ENCODE assay signal across 26 cellular contexts in genomic region chr1:212483154-212483505, GRCh38. TPM values are rescaled to one million over a fixed set of nuclear protein-coding genes. Genes with fewer than 3 reads are reported as not detected.
DNase-seq lines count a peak whose midpoint lies in the region; ATAC-seq and TF ChIP-seq lines count a peak whose summit lies in the region.
"Had no signal": no experiment of that assay in that cellular context is flagged by ENCODE, and none has a peak within 500 bp of the region (broad histone marks: within the 10 kb centered on the region; RNA-seq: fewer than 3 reads in every experiment).

No MANE protein-coding gene starts in this region.

- no peak overlapping the region for H3K27ac ChIP-seq in mesenchymal stem cell (ENCODE audit: low read length, poor library complexity, severe bottlenecking)
- H3K27ac ChIP-seq in smooth muscle cell (ENCODE audit: low read depth), result peak overlapping the region; percentile 18
- H3K27ac ChIP-seq: skin epidermis, suprapubic skin had no signal

- H3K36me3 ChIP-seq in mesenchymal stem cell (ENCODE audit: control insufficient read depth in 1 of 2, insufficient read depth in 2 of 2, low read depth in 1 of 2, low read length in 2 of 2), result no peaks in the 10 kb centered on the region
- no peaks in the 10 kb centered on the region for H3K36me3 ChIP-seq in smooth muscle cell (ENCODE audit: low read depth)
- H3K36me3 ChIP-seq: suprapubic skin had no signal

- no peak overlapping the region for H4K91ac ChIP-seq in mesenchymal stem cell (ENCODE audit: low read length)

- H3K4me1 Mint-ChIP-seq in chondrocyte (ENCODE audit: low read depth), result peaks cover 63% of the 10 kb centered on the region

- H2BK5ac ChIP-seq in mesenchymal stem cell (ENCODE audit: low read depth, low read length, poor library complexity, severe bottlenecking), result no peak overlapping the region

- H4K20me1 ChIP-seq in smooth muscle cell (ENCODE audit: low read depth), result no peaks in the 10 kb centered on the region

- no peak overlapping the region for H3K4me3 Mint-ChIP-seq in chondrocyte (ENCODE audit: unreplicated experiment)
- H3K4me3 Mint-ChIP-seq: activated CD4-positive, alpha-beta memory T cell treated with anti-CD3 and anti-CD28 coated beads, Interleukin-2, amount 10 ng/mL, durations not matched to agents 7 days and 5 days; activated naive CD8-positive, alpha-beta T cell; CD4-positive, CD25-positive, alpha-beta regulatory T cell; naive thymus-derived CD8-positive, alpha-beta T cell had no signal

- H2BK120ac ChIP-seq in mesenchymal stem cell (ENCODE audit: low read depth, low read length), result no peak overlapping the region

- no peak overlapping the region for H3K4me3 ChIP-seq in mesenchymal stem cell (ENCODE audit: insufficient read depth in 1 of 2, low read depth in 1 of 2, low read length in 2 of 2)
- H3K4me3 ChIP-seq in smooth muscle cell, result no peak overlapping the region
- H3K4me3 ChIP-seq: skin epidermis, suprapubic skin had no signal

- DNase-seq in HK-2 (ENCODE audit: unreplicated experiment) (peak; percentile 48), chondrocyte (ENCODE audit: low spot score) (no peak), mesenchymal stem cell (no peak), smooth muscle cell (lab: John Stamatoyannopoulos, UW; ENCODE audit: unreplicated experiment) (no peak), ecto neural progenitor cell (ENCODE audit: low spot score) (no peak), T-helper 1 cell (no peak)
- DNase-seq: activated CD4-positive, alpha-beta memory T cell treated with anti-CD3 and anti-CD28 coated beads, Interleukin-2, amount 10 ng/mL, durations not matched to agents 7 days and 5 days; activated CD4-positive, CD25-positive, alpha-beta regulatory T cell treated with anti-CD3 and anti-CD28 coated beads, Interleukin-2, amount 50 U/mL, for 72 hours; CD4-positive, CD25-positive, alpha-beta regulatory T cell; DND-41; effector CD4-positive, alpha-beta T cell; erythroblast; GF-D8; KG1; midbrain; naive thymus-derived CD8-positive, alpha-beta T cell; NCI-H1417 treated with DMSO at 0.1 percent for 48 hours; NCI-H2029 treated with DMSO at 0.1 percent for 48 hours; NCI-H524 treated with DMSO at 0.1 percent for 48 hours; OCI-M1; stimulated activated naive CD4-positive, alpha-beta T cell treated with Interleukin-2 at 50 U/mL for 16 hours had no signal

- H3K23ac ChIP-seq in mesenchymal stem cell (ENCODE audit: low read length in 2 of 2), result peak overlapping the region in 1 of 2 experiments; percentile 46

- ATAC-seq in HG03095 (IDR thresholded peaks at IDR 0.05; ENCODE audit: unreplicated experiment) (no peak), HG03439 (IDR thresholded peaks at IDR 0.05; ENCODE audit: unreplicated experiment) (no peak)
- ATAC-seq: naive thymus-derived CD8-positive, alpha-beta T cell had no signal

- no peaks in the 10 kb centered on the region for H3K27me3 Mint-ChIP-seq in chondrocyte (ENCODE audit: low read depth)

- H3K79me1 ChIP-seq in mesenchymal stem cell (replicated peaks; ENCODE audit: low read length, poor library complexity, severe bottlenecking), result no peaks in the 10 kb centered on the region

- H3K79me2 ChIP-seq in smooth muscle cell (ENCODE audit: low read depth), result no peaks in the 10 kb centered on the region

- H3K4me2 ChIP-seq in mesenchymal stem cell (ENCODE audit: low read length, poor library complexity, severe bottlenecking) (no peak overlapping the region), smooth muscle cell (no peak overlapping the region)

- 99% methylated on average over 8 of the region's 9 CpGs for WGBS in mesenchymal stem cell
- WGBS in smooth muscle cell (ENCODE audit: low lambda C conversion rate), result 84% methylated on average over 9 of the region's 9 CpGs

- no peak overlapping the region for H2BK15ac ChIP-seq in mesenchymal stem cell (ENCODE audit: low read depth, poor library complexity, severe bottlenecking)

- no peak overlapping the region for H3K4ac ChIP-seq in mesenchymal stem cell (ENCODE audit: low read depth in 1 of 2, low read length in 2 of 2)

- no peak overlapping the region for H4K8ac ChIP-seq in mesenchymal stem cell (ENCODE audit: low read length)

- H3K36me3 Mint-ChIP-seq in chondrocyte (ENCODE audit: low read depth), result no peaks in the 10 kb centered on the region
- H3K36me3 Mint-ChIP-seq: activated naive CD8-positive, alpha-beta T cell; CD4-positive, CD25-positive, alpha-beta regulatory T cell; naive thymus-derived CD8-positive, alpha-beta T cell had no signal

- H3K27ac Mint-ChIP-seq in chondrocyte (ENCODE audit: unreplicated experiment), result peak overlapping the region; percentile 17
- H3K27ac Mint-ChIP-seq: activated CD4-positive, alpha-beta memory T cell treated with anti-CD3 and anti-CD28 coated beads, Interleukin-2, amount 10 ng/mL, durations not matched to agents 7 days and 5 days; activated naive CD8-positive, alpha-beta T cell; CD4-positive, CD25-positive, alpha-beta regulatory T cell; naive thymus-derived CD8-positive, alpha-beta T cell had no signal

- H3K9me3 ChIP-seq in mesenchymal stem cell (ENCODE audit: control insufficient read depth, low read length) (no peaks in the 10 kb centered on the region), smooth muscle cell (replicated peaks; ENCODE audit: low read depth) (no peaks in the 10 kb centered on the region)
- H3K9me3 ChIP-seq: suprapubic skin had no signal

- H2BK12ac ChIP-seq in mesenchymal stem cell (ENCODE audit: low read length in 2 of 2), result peak overlapping the region; percentile 11 to 74

- H3K9me3 Mint-ChIP-seq in chondrocyte (ENCODE audit: low read depth), result no peaks in the 10 kb centered on the region
- H3K9me3 Mint-ChIP-seq: activated CD4-positive, alpha-beta memory T cell treated with anti-CD3 and anti-CD28 coated beads, Interleukin-2, amount 10 ng/mL, durations not matched to agents 7 days and 5 days; CD4-positive, CD25-positive, alpha-beta regulatory T cell; naive thymus-derived CD8-positive, alpha-beta T cell had no signal

- peaks cover 4% of the 10 kb centered on the region for H3F3A ChIP-seq in smooth muscle cell (ENCODE audit: low read depth)

- no peak for TF ChIP-seq CTCF in chondrocyte (IDR thresholded peaks at IDR 0.05)
- no peak for TF ChIP-seq CTCF in smooth muscle cell (IDR thresholded peaks at IDR 0.05; ENCODE audit: borderline replicate concordance, insufficient read depth, poor library complexity, severe bottlenecking)

- H3K9ac ChIP-seq in mesenchymal stem cell (ENCODE audit: low read length) (no peak overlapping the region), smooth muscle cell (ENCODE audit: low read depth) (peak overlapping the region; percentile 27)

- peaks cover 0 to 19% of the 10 kb centered on the region in 2 experiments for H3K27me3 ChIP-seq in mesenchymal stem cell (ENCODE audit: control insufficient read depth in 1 of 2, insufficient read depth in 1 of 2, low read length in 2 of 2)
- no peaks in the 10 kb centered on the region for H3K27me3 ChIP-seq in smooth muscle cell (ENCODE audit: low read depth)
- H3K27me3 ChIP-seq: suprapubic skin had no signal

- no peak overlapping the region for H2AFZ ChIP-seq in mesenchymal stem cell (ENCODE audit: low read depth, low read length)
- no peak overlapping the region for H2AFZ ChIP-seq in smooth muscle cell (ENCODE audit: low read depth)

- H2AK5ac ChIP-seq in mesenchymal stem cell (ENCODE audit: low read length, severe bottlenecking), result peak overlapping the region; percentile 29

- peak overlapping the region in 1 of 2 experiments; percentile 59 for H3K14ac ChIP-seq in mesenchymal stem cell (ENCODE audit: low read length in 2 of 2)

- H3K4me1 ChIP-seq in mesenchymal stem cell (ENCODE audit: control insufficient read depth, insufficient read depth, low read depth, low read length) (peaks cover 36% of the 10 kb centered on the region), smooth muscle cell (ENCODE audit: low read depth) (no peaks in the 10 kb centered on the region)

- H3K18ac ChIP-seq in mesenchymal stem cell (ENCODE audit: low read depth in 1 of 2, low read length in 2 of 2), result peak overlapping the region; percentile 25 to 29

RNA-seq across cellular contexts. Expression of gene NENF, which starts 50.4 kb away (rescaled TPM):
- total RNA-seq in chondrocyte, result 48.6 to 55.0 TPM (median 50.1 TPM) in 3 replicates
- polyA plus RNA-seq in mesenchymal stem cell (2013, experiment 1 of 2), result 44.7 TPM
- polyA plus RNA-seq in mesenchymal stem cell (2013, experiment 2 of 2), result 49.2 TPM
- total RNA-seq in smooth muscle cell, result 53.8 and 53.9 TPM in 2 replicates
- polyA plus RNA-seq in smooth muscle cell, result 90.7 and 103 TPM in 2 replicates
